Comparison of ENCODE assay signal across 1 cellular context in the genomic region with DNA sequence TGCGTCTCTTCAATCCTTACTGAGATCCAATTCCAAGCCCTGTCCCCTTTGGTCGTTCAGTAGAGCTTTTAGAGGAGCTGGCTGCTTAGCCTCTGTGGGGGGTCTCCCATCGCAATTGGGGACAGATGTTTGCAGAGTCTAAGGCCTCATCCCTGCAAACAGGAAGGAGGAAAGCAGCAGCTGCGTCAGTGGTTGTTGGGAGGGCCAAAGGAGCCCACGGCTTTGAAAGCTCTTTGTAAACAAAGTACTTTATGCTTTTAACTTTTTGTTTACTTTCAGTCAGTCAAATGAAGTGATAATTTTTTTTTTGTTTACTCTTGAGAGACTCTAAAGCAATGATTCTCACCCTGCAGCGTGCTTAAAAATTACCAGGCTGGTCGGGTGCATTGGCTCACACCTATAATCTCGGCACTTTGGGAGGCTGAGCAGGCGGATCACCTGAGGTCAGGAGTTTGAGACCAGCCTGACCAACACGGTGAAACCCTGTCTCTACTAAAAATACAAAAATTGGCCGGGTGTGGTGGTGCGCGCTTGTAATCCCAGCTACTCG.
TF ChIP-seq lines count a peak whose summit lies in the region.

No MANE protein-coding gene starts in this region.

TF ChIP-seq in HepG2, 621 proteins besides CTCF, POLR2A, EP300 and RAD21 (continues in another document):
- TF ChIP-seq, protein P1, sequence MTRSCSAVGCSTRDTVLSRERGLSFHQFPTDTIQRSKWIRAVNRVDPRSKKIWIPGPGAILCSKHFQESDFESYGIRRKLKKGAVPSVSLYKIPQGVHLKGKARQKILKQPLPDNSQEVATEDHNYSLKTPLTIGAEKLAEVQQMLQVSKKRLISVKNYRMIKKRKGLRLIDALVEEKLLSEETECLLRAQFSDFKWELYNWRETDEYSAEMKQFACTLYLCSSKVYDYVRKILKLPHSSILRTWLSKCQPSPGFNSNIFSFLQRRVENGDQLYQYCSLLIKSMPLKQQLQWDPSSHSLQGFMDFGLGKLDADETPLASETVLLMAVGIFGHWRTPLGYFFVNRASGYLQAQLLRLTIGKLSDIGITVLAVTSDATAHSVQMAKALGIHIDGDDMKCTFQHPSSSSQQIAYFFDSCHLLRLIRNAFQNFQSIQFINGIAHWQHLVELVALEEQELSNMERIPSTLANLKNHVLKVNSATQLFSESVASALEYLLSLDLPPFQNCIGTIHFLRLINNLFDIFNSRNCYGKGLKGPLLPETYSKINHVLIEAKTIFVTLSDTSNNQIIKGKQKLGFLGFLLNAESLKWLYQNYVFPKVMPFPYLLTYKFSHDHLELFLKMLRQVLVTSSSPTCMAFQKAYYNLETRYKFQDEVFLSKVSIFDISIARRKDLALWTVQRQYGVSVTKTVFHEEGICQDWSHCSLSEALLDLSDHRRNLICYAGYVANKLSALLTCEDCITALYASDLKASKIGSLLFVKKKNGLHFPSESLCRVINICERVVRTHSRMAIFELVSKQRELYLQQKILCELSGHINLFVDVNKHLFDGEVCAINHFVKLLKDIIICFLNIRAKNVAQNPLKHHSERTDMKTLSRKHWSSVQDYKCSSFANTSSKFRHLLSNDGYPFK (CRISPR knock-in tag; IDR thresholded peaks at IDR 0.05; ENCODE audit: borderline replicate concordance), result no peak
- TF ChIP-seq, protein P2, sequence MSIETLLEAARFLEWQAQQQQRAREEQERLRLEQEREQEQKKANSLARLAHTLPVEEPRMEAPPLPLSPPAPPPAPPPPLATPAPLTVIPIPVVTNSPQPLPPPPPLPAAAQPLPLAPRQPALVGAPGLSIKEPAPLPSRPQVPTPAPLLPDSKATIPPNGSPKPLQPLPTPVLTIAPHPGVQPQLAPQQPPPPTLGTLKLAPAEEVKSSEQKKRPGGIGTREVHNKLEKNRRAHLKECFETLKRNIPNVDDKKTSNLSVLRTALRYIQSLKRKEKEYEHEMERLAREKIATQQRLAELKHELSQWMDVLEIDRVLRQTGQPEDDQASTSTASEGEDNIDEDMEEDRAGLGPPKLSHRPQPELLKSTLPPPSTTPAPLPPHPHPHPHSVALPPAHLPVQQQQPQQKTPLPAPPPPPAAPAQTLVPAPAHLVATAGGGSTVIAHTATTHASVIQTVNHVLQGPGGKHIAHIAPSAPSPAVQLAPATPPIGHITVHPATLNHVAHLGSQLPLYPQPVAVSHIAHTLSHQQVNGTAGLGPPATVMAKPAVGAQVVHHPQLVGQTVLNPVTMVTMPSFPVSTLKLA (IDR thresholded peaks at IDR 0.05), result no peak
- peak; percentile 41; the same call in 1 of the 2 replicates for TF ChIP-seq ZNF792 (CRISPR knock-in tag; IDR thresholded peaks at IDR 0.05)
- TF ChIP-seq HOXA9 (CRISPR knock-in tag; IDR thresholded peaks at IDR 0.05; ENCODE audit: borderline replicate concordance), result no peak
- TF ChIP-seq ZNF12 (CRISPR knock-in tag; IDR thresholded peaks at IDR 0.05), result peak; percentile 36; the same call in 1 of the 2 replicates
- peak; percentile 94 for TF ChIP-seq RFX5 (IDR thresholded peaks at IDR 0.05; ENCODE audit: low read depth, low read length)
- 0 out of 2 replicates have a peak, but pooled peaks have one; percentile 7 for TF ChIP-seq ZNF205 (CRISPR knock-in tag; IDR thresholded peaks at IDR 0.05)
- no peak for TF ChIP-seq ZKSCAN5 (CRISPR knock-in tag; IDR thresholded peaks at IDR 0.05)
- TF ChIP-seq FOXK2 (IDR thresholded peaks at IDR 0.05), result no peak
- TF ChIP-seq, protein P3, sequence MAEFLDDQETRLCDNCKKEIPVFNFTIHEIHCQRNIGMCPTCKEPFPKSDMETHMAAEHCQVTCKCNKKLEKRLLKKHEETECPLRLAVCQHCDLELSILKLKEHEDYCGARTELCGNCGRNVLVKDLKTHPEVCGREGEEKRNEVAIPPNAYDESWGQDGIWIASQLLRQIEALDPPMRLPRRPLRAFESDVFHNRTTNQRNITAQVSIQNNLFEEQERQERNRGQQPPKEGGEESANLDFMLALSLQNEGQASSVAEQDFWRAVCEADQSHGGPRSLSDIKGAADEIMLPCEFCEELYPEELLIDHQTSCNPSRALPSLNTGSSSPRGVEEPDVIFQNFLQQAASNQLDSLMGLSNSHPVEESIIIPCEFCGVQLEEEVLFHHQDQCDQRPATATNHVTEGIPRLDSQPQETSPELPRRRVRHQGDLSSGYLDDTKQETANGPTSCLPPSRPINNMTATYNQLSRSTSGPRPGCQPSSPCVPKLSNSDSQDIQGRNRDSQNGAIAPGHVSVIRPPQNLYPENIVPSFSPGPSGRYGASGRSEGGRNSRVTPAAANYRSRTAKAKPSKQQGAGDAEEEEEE (CRISPR knock-in tag; IDR thresholded peaks at IDR 0.05; ENCODE audit: borderline replicate concordance), result no peak
- TF ChIP-seq ZMYM4 (CRISPR knock-in tag; IDR thresholded peaks at IDR 0.05), result no peak
- no peak for TF ChIP-seq NONO (IDR thresholded peaks at IDR 0.05)
- peak; percentile 54; the same call in 1 of the 2 replicates for TF ChIP-seq NONO (CRISPR knock-in tag; conservative IDR thresholded peaks at IDR 0.05)
- TF ChIP-seq HOXA5 (CRISPR knock-in tag; IDR thresholded peaks at IDR 0.05), result no peak
- TF ChIP-seq HDAC2 (CRISPR knock-in tag; IDR thresholded peaks at IDR 0.05), result peak; percentile 50
- no peak for TF ChIP-seq ZSCAN21 (CRISPR knock-in tag; IDR thresholded peaks at IDR 0.05; ENCODE audit: borderline replicate concordance)
- TF ChIP-seq, protein P4, sequence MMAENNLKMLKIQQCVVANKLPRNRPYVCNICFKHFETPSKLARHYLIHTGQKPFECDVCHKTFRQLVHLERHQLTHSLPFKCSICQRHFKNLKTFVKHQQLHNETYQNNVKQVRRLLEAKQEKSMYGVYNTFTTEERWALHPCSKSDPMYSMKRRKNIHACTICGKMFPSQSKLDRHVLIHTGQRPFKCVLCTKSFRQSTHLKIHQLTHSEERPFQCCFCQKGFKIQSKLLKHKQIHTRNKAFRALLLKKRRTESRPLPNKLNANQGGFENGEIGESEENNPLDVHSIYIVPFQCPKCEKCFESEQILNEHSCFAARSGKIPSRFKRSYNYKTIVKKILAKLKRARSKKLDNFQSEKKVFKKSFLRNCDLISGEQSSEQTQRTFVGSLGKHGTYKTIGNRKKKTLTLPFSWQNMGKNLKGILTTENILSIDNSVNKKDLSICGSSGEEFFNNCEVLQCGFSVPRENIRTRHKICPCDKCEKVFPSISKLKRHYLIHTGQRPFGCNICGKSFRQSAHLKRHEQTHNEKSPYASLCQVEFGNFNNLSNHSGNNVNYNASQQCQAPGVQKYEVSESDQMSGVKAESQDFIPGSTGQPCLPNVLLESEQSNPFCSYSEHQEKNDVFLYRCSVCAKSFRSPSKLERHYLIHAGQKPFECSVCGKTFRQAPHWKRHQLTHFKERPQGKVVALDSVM (CRISPR knock-in tag; IDR thresholded peaks at IDR 0.05), result no peak
- no peak for TF ChIP-seq ZFP62 (CRISPR knock-in tag; IDR thresholded peaks at IDR 0.05)
- TF ChIP-seq, protein P5, sequence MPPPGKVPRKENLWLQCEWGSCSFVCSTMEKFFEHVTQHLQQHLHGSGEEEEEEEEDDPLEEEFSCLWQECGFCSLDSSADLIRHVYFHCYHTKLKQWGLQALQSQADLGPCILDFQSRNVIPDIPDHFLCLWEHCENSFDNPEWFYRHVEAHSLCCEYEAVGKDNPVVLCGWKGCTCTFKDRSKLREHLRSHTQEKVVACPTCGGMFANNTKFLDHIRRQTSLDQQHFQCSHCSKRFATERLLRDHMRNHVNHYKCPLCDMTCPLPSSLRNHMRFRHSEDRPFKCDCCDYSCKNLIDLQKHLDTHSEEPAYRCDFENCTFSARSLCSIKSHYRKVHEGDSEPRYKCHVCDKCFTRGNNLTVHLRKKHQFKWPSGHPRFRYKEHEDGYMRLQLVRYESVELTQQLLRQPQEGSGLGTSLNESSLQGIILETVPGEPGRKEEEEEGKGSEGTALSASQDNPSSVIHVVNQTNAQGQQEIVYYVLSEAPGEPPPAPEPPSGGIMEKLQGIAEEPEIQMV (CRISPR knock-in tag; IDR thresholded peaks at IDR 0.05; ENCODE audit: low read depth), result no peak
- TF ChIP-seq ZNF644 (CRISPR knock-in tag; IDR thresholded peaks at IDR 0.05; ENCODE audit: low read depth), result no peak
- TF ChIP-seq, protein P6, sequence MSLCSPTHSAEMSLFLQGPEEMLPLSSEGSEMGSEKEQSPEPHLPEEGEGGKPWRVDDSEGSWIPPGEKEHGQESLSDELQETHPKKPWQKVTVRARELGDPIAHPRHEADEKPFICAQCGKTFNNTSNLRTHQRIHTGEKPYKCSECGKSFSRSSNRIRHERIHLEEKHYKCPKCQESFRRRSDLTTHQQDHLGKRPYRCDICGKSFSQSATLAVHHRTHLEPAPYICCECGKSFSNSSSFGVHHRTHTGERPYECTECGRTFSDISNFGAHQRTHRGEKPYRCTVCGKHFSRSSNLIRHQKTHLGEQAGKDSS (CRISPR knock-in tag; IDR thresholded peaks at IDR 0.05; ENCODE audit: borderline replicate concordance, low read depth), result 0 out of 2 replicates have a peak, but pooled peaks have one; percentile 50
- TF ChIP-seq, protein P7, sequence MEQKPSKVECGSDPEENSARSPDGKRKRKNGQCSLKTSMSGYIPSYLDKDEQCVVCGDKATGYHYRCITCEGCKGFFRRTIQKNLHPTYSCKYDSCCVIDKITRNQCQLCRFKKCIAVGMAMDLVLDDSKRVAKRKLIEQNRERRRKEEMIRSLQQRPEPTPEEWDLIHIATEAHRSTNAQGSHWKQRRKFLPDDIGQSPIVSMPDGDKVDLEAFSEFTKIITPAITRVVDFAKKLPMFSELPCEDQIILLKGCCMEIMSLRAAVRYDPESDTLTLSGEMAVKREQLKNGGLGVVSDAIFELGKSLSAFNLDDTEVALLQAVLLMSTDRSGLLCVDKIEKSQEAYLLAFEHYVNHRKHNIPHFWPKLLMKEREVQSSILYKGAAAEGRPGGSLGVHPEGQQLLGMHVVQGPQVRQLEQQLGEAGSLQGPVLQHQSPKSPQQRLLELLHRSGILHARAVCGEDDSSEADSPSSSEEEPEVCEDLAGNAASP (CRISPR knock-in tag; IDR thresholded peaks at IDR 0.05; ENCODE audit: borderline replicate concordance), result no peak
- TF ChIP-seq, protein P8, sequence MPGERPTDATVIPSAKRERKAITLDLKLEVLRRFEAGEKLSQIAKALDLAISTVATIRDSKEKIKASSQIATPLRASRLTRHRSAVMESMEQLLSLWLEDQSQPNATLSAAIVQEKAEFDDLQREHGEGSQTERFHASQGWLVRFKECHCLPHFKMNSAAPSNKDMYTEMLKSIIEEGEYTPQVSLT (CRISPR knock-in tag; IDR thresholded peaks at IDR 0.05; ENCODE audit: borderline replicate concordance, low read depth), result no peak
- no peak for TF ChIP-seq CHCHD3 (CRISPR knock-in tag; IDR thresholded peaks at IDR 0.05)
- TF ChIP-seq SMYD3 (CRISPR knock-in tag; IDR thresholded peaks at IDR 0.05), result 0 out of 2 replicates have a peak, but pooled peaks have one; percentile 67
- TF ChIP-seq SIX4 (CRISPR knock-in tag; IDR thresholded peaks at IDR 0.05), result no peak
- TF ChIP-seq, protein P9, sequence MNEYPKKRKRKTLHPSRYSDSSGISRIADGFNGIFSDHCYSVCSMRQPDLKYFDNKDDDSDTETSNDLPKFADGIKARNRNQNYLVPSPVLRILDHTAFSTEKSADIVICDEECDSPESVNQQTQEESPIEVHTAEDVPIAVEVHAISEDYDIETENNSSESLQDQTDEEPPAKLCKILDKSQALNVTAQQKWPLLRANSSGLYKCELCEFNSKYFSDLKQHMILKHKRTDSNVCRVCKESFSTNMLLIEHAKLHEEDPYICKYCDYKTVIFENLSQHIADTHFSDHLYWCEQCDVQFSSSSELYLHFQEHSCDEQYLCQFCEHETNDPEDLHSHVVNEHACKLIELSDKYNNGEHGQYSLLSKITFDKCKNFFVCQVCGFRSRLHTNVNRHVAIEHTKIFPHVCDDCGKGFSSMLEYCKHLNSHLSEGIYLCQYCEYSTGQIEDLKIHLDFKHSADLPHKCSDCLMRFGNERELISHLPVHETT (CRISPR knock-in tag; conservative IDR thresholded peaks at IDR 0.05), result no peak
- TF ChIP-seq PHF8 (CRISPR knock-in tag; IDR thresholded peaks at IDR 0.05), result no peak
- no peak for TF ChIP-seq GZF1 (CRISPR knock-in tag; IDR thresholded peaks at IDR 0.05)
- TF ChIP-seq PRMT3 (CRISPR knock-in tag; IDR thresholded peaks at IDR 0.05; ENCODE audit: borderline replicate concordance, low read depth), result no peak
- TF ChIP-seq ZNF432 (CRISPR knock-in tag; IDR thresholded peaks at IDR 0.05; ENCODE audit: borderline replicate concordance), result no peak
- TF ChIP-seq SRF (IDR thresholded peaks at IDR 0.05; ENCODE audit: low read depth, low read length), result no peak
- peak; percentile 85 for TF ChIP-seq PITX1 (CRISPR knock-in tag; IDR thresholded peaks at IDR 0.05)
- no peak for TF ChIP-seq TEAD2 (CRISPR knock-in tag; IDR thresholded peaks at IDR 0.05)
- TF ChIP-seq ZNF382 (CRISPR knock-in tag; IDR thresholded peaks at IDR 0.05; ENCODE audit: borderline replicate concordance), result no peak
- peak; percentile 64; the same call in 1 of the 2 replicates for TF ChIP-seq FOXJ3 (CRISPR knock-in tag; IDR thresholded peaks at IDR 0.05; ENCODE audit: borderline replicate concordance)
- no peak for TF ChIP-seq MTA1 (CRISPR knock-in tag; IDR thresholded peaks at IDR 0.05; ENCODE audit: borderline replicate concordance)
- TF ChIP-seq ZNF180 (CRISPR knock-in tag; IDR thresholded peaks at IDR 0.05; ENCODE audit: borderline replicate concordance, low read depth), result no peak
- TF ChIP-seq ZNF546 (CRISPR knock-in tag; conservative IDR thresholded peaks at IDR 0.05), result no peak
- TF ChIP-seq, protein P10, sequence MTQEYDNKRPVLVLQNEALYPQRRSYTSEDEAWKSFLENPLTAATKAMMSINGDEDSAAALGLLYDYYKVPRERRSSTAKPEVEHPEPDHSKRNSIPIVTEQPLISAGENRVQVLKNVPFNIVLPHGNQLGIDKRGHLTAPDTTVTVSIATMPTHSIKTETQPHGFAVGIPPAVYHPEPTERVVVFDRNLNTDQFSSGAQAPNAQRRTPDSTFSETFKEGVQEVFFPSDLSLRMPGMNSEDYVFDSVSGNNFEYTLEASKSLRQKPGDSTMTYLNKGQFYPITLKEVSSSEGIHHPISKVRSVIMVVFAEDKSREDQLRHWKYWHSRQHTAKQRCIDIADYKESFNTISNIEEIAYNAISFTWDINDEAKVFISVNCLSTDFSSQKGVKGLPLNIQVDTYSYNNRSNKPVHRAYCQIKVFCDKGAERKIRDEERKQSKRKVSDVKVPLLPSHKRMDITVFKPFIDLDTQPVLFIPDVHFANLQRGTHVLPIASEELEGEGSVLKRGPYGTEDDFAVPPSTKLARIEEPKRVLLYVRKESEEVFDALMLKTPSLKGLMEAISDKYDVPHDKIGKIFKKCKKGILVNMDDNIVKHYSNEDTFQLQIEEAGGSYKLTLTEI (CRISPR knock-in tag; conservative IDR thresholded peaks at IDR 0.05), result no peak
- no peak for TF ChIP-seq SKI (IDR thresholded peaks at IDR 0.05; ENCODE audit: partially characterized antibody)
- TF ChIP-seq CHD4 (IDR thresholded peaks at IDR 0.05; ENCODE audit: borderline replicate concordance, low read length), result no peak
- no peak for TF ChIP-seq PAF1 (CRISPR knock-in tag; IDR thresholded peaks at IDR 0.05)
- TF ChIP-seq, protein P11, sequence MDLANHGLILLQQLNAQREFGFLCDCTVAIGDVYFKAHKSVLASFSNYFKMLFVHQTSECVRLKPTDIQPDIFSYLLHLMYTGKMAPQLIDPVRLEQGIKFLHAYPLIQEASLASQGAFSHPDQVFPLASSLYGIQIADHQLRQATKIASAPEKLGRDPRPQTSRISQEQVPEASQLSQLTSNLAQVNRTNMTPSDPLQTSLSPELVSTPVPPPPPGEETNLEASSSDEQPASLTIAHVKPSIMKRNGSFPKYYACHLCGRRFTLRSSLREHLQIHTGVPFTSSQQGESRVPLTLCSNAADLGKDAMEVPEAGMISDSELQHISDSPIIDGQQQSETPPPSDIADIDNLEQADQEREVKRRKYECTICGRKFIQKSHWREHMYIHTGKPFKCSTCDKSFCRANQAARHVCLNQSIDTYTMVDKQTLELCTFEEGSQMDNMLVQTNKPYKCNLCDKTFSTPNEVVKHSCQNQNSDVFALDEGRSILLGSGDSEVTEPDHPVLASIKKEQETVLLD (CRISPR knock-in tag; IDR thresholded peaks at IDR 0.05; ENCODE audit: low read depth), result no peak
- no peak for TF ChIP-seq PAX8 (CRISPR knock-in tag; IDR thresholded peaks at IDR 0.05; ENCODE audit: borderline replicate concordance)
- TF ChIP-seq ARNT (IDR thresholded peaks at IDR 0.05), result no peak
